Comparison of ENCODE assay signal across 14 cellular contexts in the genomic region with DNA sequence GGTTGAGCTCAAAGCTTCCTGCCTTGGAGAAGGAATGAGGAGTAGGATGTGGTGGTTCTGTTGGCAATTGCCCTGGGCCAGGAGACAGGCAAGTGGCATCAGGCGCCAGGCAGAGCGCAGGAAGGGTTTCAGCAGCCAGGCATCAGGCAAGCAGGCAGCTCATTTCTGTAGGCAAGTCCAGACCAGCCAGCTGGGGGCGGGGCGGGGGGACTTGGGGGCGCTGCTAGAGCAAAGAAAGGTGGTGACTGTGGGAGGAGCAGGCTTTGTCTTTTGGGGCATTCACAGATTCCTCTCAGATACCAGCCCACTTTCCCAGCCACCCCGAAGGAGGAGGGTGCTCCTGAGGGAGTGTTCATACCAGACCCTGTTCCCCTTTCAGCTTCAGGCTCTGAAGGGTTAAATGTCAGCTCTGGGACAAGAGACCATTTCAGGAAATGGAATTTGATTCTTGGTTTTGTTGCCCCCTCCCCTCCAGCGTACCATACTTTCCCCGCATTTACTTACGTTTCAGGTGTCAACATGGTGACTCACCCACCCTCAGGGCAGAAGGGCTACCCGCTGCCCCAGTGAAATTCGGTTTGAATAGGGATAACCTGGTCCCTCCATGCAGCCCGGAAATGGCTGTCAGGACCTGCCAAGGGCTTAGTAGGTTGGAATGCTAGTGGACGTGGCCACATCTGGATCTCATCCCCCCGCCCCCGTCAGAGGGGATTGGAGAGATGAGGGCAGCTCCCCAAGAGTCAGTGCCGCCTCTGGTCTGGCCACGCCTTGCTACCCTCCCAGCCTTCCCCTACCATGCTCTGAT. TPM values are rescaled to one million over a fixed set of nuclear protein-coding genes. Genes with fewer than 3 reads are reported as not detected.
A peak's percentile ranks its signal among the peaks of the same experiment; 100 is the strongest.
DNase-seq lines count a peak whose midpoint lies in the region; TF ChIP-seq lines count a peak whose summit lies in the region.
"Had no signal": no experiment of that assay in that cellular context is flagged by ENCODE, and none has a peak within 500 bp of the region (broad histone marks: within the 10 kb centered on the region; RNA-seq: fewer than 3 reads in every experiment).

No MANE protein-coding gene starts in this region.

- peaks cover 7% of the 10 kb centered on the region for H3K4me1 Mint-ChIP-seq in endodermal cell
- H3K4me1 Mint-ChIP-seq: naive B cell, T-cell had no signal

- H3K9ac ChIP-seq in endodermal cell (ENCODE audit: extremely low read depth, low read length, poor library complexity, severe bottlenecking) (no peak overlapping the region), trophoblast cell (ENCODE audit: low read length) (no peak overlapping the region)

- peak overlapping the region; percentile 43 for H3K14ac ChIP-seq in trophoblast cell (ENCODE audit: low read length)

- DNase-seq in H4 (ENCODE audit: low spot score) (peak; percentile 86), NCI-H2171 treated with DMSO at 0.1 percent for 48 hours (lab: John Stamatoyannopoulos, UW) (peak; percentile 94), endodermal cell (peak; percentile 94), trophoblast cell (peak; percentile 95 to 96), hepatic stellate cell (ENCODE audit: low spot score) (no peak), MV-4-11 (lab: John Stamatoyannopoulos, UW) (no peak), nucleus accumbens (lab: John Stamatoyannopoulos, UW) (no peak)
- DNase-seq: activated CD8-positive, alpha-beta memory T cell treated with anti-CD3 and anti-CD28 coated beads, Interleukin-2, amount 50 U/mL, for 4 hours; gastrocnemius medialis; naive B cell; NCI-H1092; T-cell; testis had no signal

- H3K18ac ChIP-seq in trophoblast cell (ENCODE audit: low read length) = peak overlapping the region; percentile 52

- no peaks in the 10 kb centered on the region for H3K36me3 Mint-ChIP-seq in endodermal cell (ENCODE audit: low read depth)
- H3K36me3 Mint-ChIP-seq: naive B cell, T-cell had no signal

- H4K12ac ChIP-seq in trophoblast cell (ENCODE audit: low read depth, low read length) = no peak overlapping the region

- H3K4me3 Mint-ChIP-seq in endodermal cell = peak overlapping the region; percentile 21
- H3K4me3 Mint-ChIP-seq: naive B cell, T-cell had no signal

- H2AK5ac ChIP-seq in trophoblast cell (ENCODE audit: low read length) = peak overlapping the region; percentile 63

- H2BK5ac ChIP-seq in trophoblast cell (ENCODE audit: low read depth, low read length, poor library complexity) = peak overlapping the region; percentile 31

- H3K27ac ChIP-seq in endodermal cell (ENCODE audit: low read depth, low read length) = no peak overlapping the region
- peak overlapping the region; percentile 8 for H3K27ac ChIP-seq in trophoblast cell (ENCODE audit: low read depth, low read length)
- H3K27ac ChIP-seq: cardiac muscle cell, gastrocnemius medialis, testis had no signal

- peak overlapping the region; percentile 92 for H2BK12ac ChIP-seq in trophoblast cell (ENCODE audit: low read length)

- peak overlapping the region; percentile 43 for H3K4me2 ChIP-seq in trophoblast cell (ENCODE audit: low read length)

- no peak overlapping the region for H2AFZ ChIP-seq in trophoblast cell (ENCODE audit: insufficient read depth, low read length, poor library complexity)

- H3K27ac Mint-ChIP-seq in endodermal cell = no peak overlapping the region
- H3K27ac Mint-ChIP-seq: naive B cell, T-cell had no signal

- H3K4me1 ChIP-seq in endodermal cell (ENCODE audit: control insufficient read depth, insufficient read depth, low read length) = peaks cover 4% of the 10 kb centered on the region
- H3K4me1 ChIP-seq in trophoblast cell (ENCODE audit: control insufficient read depth in 1 of 2, insufficient read depth in 2 of 2, low read length in 2 of 2) = peaks cover 28 to 32% of the 10 kb centered on the region in 2 experiments
- H3K4me1 ChIP-seq: gastrocnemius medialis had no signal

- H3K27me3 Mint-ChIP-seq in endodermal cell (ENCODE audit: insufficient read depth) = peaks cover 40% of the 10 kb centered on the region

- 39 to 51% methylated on average over 5 to 16 of the region's 17 CpGs for WGBS in endodermal cell (ENCODE audit: insufficient coverage in 1 of 2, insufficient read length in 1 of 2), 2 experiments
- WGBS in trophoblast cell (ENCODE audit: extremely low coverage, insufficient coverage, insufficient read length) = no CpG with 5 or more reads among the region's 17 CpGs

- H3K36me3 ChIP-seq in endodermal cell (ENCODE audit: control insufficient read depth, insufficient read depth, low read length) = no peaks in the 10 kb centered on the region
- no peaks in the 10 kb centered on the region for H3K36me3 ChIP-seq in trophoblast cell (ENCODE audit: control insufficient read depth in 1 of 2, insufficient read depth in 2 of 2, low read length in 2 of 2)
- H3K36me3 ChIP-seq: cardiac muscle cell, gastrocnemius medialis had no signal

- H3K23ac ChIP-seq in trophoblast cell (ENCODE audit: low read length) = no peak overlapping the region

- H2BK120ac ChIP-seq in trophoblast cell (ENCODE audit: insufficient read depth, low read length, poor library complexity) = peak overlapping the region; percentile 45

- H3K9me3 Mint-ChIP-seq in endodermal cell = no peaks in the 10 kb centered on the region
- H3K9me3 Mint-ChIP-seq: naive B cell, T-cell had no signal

- no peak for TF ChIP-seq CTCF in endodermal cell (conservative IDR thresholded peaks at IDR 0.05)

- H3K9me3 ChIP-seq in endodermal cell (ENCODE audit: control insufficient read depth, low read length) (no peaks in the 10 kb centered on the region), trophoblast cell (ENCODE audit: insufficient read depth, low read depth, low read length) (no peaks in the 10 kb centered on the region)
- H3K9me3 ChIP-seq: gastrocnemius medialis, testis had no signal

- no peaks in the 10 kb centered on the region for H3K79me2 ChIP-seq in trophoblast cell (ENCODE audit: control insufficient read depth, insufficient read depth, low read length, poor library complexity)

- H4K8ac ChIP-seq in trophoblast cell (ENCODE audit: low read depth, low read length) = peak overlapping the region; percentile 27

- no peaks in the 10 kb centered on the region for H3K27me3 ChIP-seq in endodermal cell (ENCODE audit: control insufficient read depth, insufficient read depth, low read length, poor library complexity, severe bottlenecking)
- no peaks in the 10 kb centered on the region for H3K27me3 ChIP-seq in trophoblast cell (ENCODE audit: insufficient read depth, low read length)
- H3K27me3 ChIP-seq: cardiac muscle cell, gastrocnemius medialis, testis had no signal

- no peak overlapping the region for H3K4me3 ChIP-seq in endodermal cell (ENCODE audit: low read length)
- no peak overlapping the region for H3K4me3 ChIP-seq in trophoblast cell (ENCODE audit: low read depth, low read length)
- H3K4me3 ChIP-seq: cardiac muscle cell, gastrocnemius medialis, testis had no signal

- peaks cover 16% of the 10 kb centered on the region for H3K79me1 ChIP-seq in trophoblast cell (ENCODE audit: low read length)

- H3K4ac ChIP-seq in trophoblast cell (ENCODE audit: low read depth, low read length) = no peak overlapping the region

- H4K91ac ChIP-seq in trophoblast cell (ENCODE audit: low read depth, low read length) = peak overlapping the region; percentile 78

RNA-seq across cellular contexts. Expression of gene NGFR, which starts 13.2 kb away (rescaled TPM):
- total RNA-seq in H4 (2014; rRNA removed; shearing (Covaris generic)) = 0.37 TPM in 2 replicates
- 1 to 10 TPM; 1.3 to 1.6 TPM for total RNA-seq in endodermal cell
- 24.5 TPM for polyA plus RNA-seq in endodermal cell (2013, experiment 1 of 2)
- polyA plus RNA-seq in endodermal cell (2013, experiment 2 of 2) = 22.1 TPM
- polyA plus RNA-seq in trophoblast cell (2013) = 0.17 and 0.18 TPM in 2 replicates

Comparison
In these comparisons a context has a peak if more than half of its experiments do, and no peak if none do; other contexts are left out.
1. DNase-seq: peak in H4 (single experiment), NCI-H2171 treated with DMSO at 0.1 percent for 48 hours (single experiment), endodermal cell (single experiment) and trophoblast cell (2 of 2); none in hepatic stellate cell (single experiment), MV-4-11 (single experiment) and nucleus accumbens (0 of 56).